ENCODE assay signal across 8 cellular contexts in genomic region chr22:35539910-35540599, GRCh38. TPM values are rescaled to one million over a fixed set of nuclear protein-coding genes. Genes with fewer than 3 reads are reported as not detected.
A peak's percentile ranks its signal among the peaks of the same experiment; 100 is the strongest.
DNase-seq lines count a peak whose midpoint lies in the region; ATAC-seq lines count a peak whose summit lies in the region.

No MANE protein-coding gene starts in this region.

- no peaks in the 10 kb centered on the region for H3K9me3 Mint-ChIP-seq in activated CD4-positive, alpha-beta memory T cell treated with anti-CD3 and anti-CD28 coated beads, Interleukin-2, amount 10 ng/mL, durations not matched to agents 7 days and 5 days
- H3K9me3 Mint-ChIP-seq in memory B cell = no peaks in the 10 kb centered on the region

- POLR2A ChIA-PET in activated CD4-positive, alpha-beta memory T cell treated with anti-CD3 and anti-CD28 coated beads, Interleukin-2, amount 10 ng/mL, durations not matched to agents 7 days and 5 days (lab: Charles Lee) = interaction anchor here (0.6 kb wide), 1 partner anchor 72 kb away, joined by 3 read pairs; no protein-coding TSS in a partner anchor

- CTCF ChIA-PET in activated CD4-positive, alpha-beta memory T cell treated with anti-CD3 and anti-CD28 coated beads, Interleukin-2, amount 10 ng/mL, durations not matched to agents 7 days and 5 days (lab: Charles Lee) = no interaction called here

- H3K36me3 Mint-ChIP-seq in activated CD4-positive, alpha-beta memory T cell treated with anti-CD3 and anti-CD28 coated beads, Interleukin-2, amount 10 ng/mL, durations not matched to agents 7 days and 5 days (ENCODE audit: low read depth) = no peaks in the 10 kb centered on the region
- no peaks in the 10 kb centered on the region for H3K36me3 Mint-ChIP-seq in memory B cell

- H3K27me3 Mint-ChIP-seq in activated CD4-positive, alpha-beta memory T cell treated with anti-CD3 and anti-CD28 coated beads, Interleukin-2, amount 10 ng/mL, durations not matched to agents 7 days and 5 days = peaks cover 46% of the 10 kb centered on the region
- H3K27me3 Mint-ChIP-seq in memory B cell = peaks cover 24% of the 10 kb centered on the region

- H3K4me1 Mint-ChIP-seq in activated CD4-positive, alpha-beta memory T cell treated with anti-CD3 and anti-CD28 coated beads, Interleukin-2, amount 10 ng/mL, durations not matched to agents 7 days and 5 days = peaks cover 5% of the 10 kb centered on the region
- peaks cover 12% of the 10 kb centered on the region for H3K4me1 Mint-ChIP-seq in memory B cell

- ATAC-seq in GM18498 (IDR thresholded peaks at IDR 0.05; ENCODE audit: unreplicated experiment) (peak; percentile 75), memory B cell (ENCODE audit: low read depth) (peak; percentile 92), GM18909 (IDR thresholded peaks at IDR 0.05; ENCODE audit: poor library complexity, unreplicated experiment) (no peak), HG03565 (IDR thresholded peaks at IDR 0.05; ENCODE audit: unreplicated experiment) (no peak)

- H3K27ac Mint-ChIP-seq in activated CD4-positive, alpha-beta memory T cell treated with anti-CD3 and anti-CD28 coated beads, Interleukin-2, amount 10 ng/mL, durations not matched to agents 7 days and 5 days = no peak overlapping the region
- no peak overlapping the region for H3K27ac Mint-ChIP-seq in memory B cell

- DNase-seq in LoVo (ENCODE audit: low spot score) (peak; percentile 67), memory B cell (ENCODE audit: low spot score in 2 of 2) (peak; percentile 58 to 67)
- DNase-seq in activated CD4-positive, alpha-beta memory T cell treated with anti-CD3 and anti-CD28 coated beads, Interleukin-2, amount 10 ng/mL, durations not matched to agents 7 days and 5 days = peak; percentile 62
- DNase-seq in effector CD4-positive, alpha-beta T cell = peak; percentile 36
- DNase-seq in stimulated activated CD4-positive, alpha-beta T cell treated with anti-CD3 and anti-CD28 coated beads, TNF-alpha, amount 100 ng/mL, for 48 hours (ENCODE audit: low read depth in 3 of 3) = peak in 2 of 3 donors; percentile 38 to 57

- H3K4me3 Mint-ChIP-seq in activated CD4-positive, alpha-beta memory T cell treated with anti-CD3 and anti-CD28 coated beads, Interleukin-2, amount 10 ng/mL, durations not matched to agents 7 days and 5 days = peak overlapping the region; percentile 52
- H3K4me3 Mint-ChIP-seq in memory B cell = peak overlapping the region; percentile 77

RNA-seq across cellular contexts. Expression of gene RASD2, which starts 0.6 kb away (rescaled TPM):
- not detected for total RNA-seq in activated CD4-positive, alpha-beta memory T cell treated with anti-CD3 and anti-CD28 coated beads, Interleukin-2, amount 10 ng/mL, durations not matched to agents 7 days and 5 days

Comparison
In these comparisons a context has a peak if more than half of its experiments do, and no peak if none do; other contexts are left out.
1. ATAC-seq: peak in GM18498 (single experiment) and memory B cell (single experiment); none in GM18909 (single experiment) and HG03565 (single experiment).
2. Peak in every context shown above with its lines, with median percentiles within 50 percentile points of each other: DNase-seq.